Comparison of ENCODE assay signal across 24 cellular contexts in the genomic region with DNA sequence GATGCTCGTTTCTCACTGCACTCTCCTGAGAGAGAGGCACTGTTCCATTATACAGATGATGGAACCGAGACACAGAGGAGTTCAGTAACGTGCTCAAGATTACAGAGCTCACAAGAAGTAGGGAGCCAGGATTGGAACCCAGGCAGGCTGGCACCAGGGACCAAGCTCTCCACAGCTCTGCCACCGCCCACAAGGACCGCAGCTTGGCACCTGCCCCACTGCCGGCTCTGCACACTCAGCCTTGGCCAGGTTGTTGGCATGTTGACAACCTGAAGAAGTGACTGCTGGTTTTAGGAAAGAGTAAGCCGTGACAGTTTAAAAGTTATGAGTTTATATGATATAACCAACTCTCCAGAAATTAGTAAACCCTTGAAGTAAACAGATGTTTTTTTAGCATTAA. TPM values are rescaled to one million over a fixed set of nuclear protein-coding genes. Genes with fewer than 3 reads are reported as not detected.
DNase-seq lines count a peak whose midpoint lies in the region; ATAC-seq lines count a peak whose summit lies in the region.
"Had no signal": no experiment of that assay in that cellular context is flagged by ENCODE, and none has a peak within 500 bp of the region (broad histone marks: within the 10 kb centered on the region; RNA-seq: fewer than 3 reads in every experiment).

No MANE protein-coding gene starts in this region.

- peaks cover 44% of the 10 kb centered on the region for H3K36me3 ChIP-seq in CD8-positive, alpha-beta memory T cell (ENCODE audit: insufficient read depth, low read length)

- CTCF ChIA-PET in activated CD8-positive, alpha-beta memory T cell treated with anti-CD3 and anti-CD28 coated beads, Interleukin-2, amount 10 ng/mL, durations not matched to agents 7 days and 5 days (lab: Charles Lee), result interaction anchor here (1.3 to 3.8 kb wide), 3 partner anchors 7 to 178 kb away, joined by 3 to 19 read pairs (median 3); no protein-coding TSS in a partner anchor
- CTCF ChIA-PET in CD8-positive, alpha-beta memory T cell (lab: Charles Lee), result interaction anchor here (1.1 to 1.5 kb wide), 4 partner anchors 17 to 173 kb away, joined by 3 to 5 read pairs (median 3); no protein-coding TSS in a partner anchor

- H3K27ac Mint-ChIP-seq in activated CD8-positive, alpha-beta memory T cell treated with anti-CD3 and anti-CD28 coated beads, Interleukin-2, amount 10 ng/mL, durations not matched to agents 7 days and 5 days, result peak overlapping the region; percentile 57
- peak overlapping the region in 5 of 8 donors; percentile 6 to 61 (median 43) for H3K27ac Mint-ChIP-seq in CD8-positive, alpha-beta memory T cell
- H3K27ac Mint-ChIP-seq in naive thymus-derived CD8-positive, alpha-beta T cell, result peak overlapping the region in 8 of 10 donors; percentile 28 to 75 (median 50)
- H3K27ac Mint-ChIP-seq: GM23338 had no signal

- peaks cover 8% of the 10 kb centered on the region for H3K4me1 Mint-ChIP-seq in activated CD8-positive, alpha-beta memory T cell treated with anti-CD3 and anti-CD28 coated beads, Interleukin-2, amount 10 ng/mL, durations not matched to agents 7 days and 5 days
- H3K4me1 Mint-ChIP-seq in CD8-positive, alpha-beta memory T cell, result peaks cover 4 to 6% (median 5%) of the 10 kb centered on the region in 3 donors
- peaks cover 3 to 15% (median 5%) of the 10 kb centered on the region in 4 donors for H3K4me1 Mint-ChIP-seq in naive thymus-derived CD8-positive, alpha-beta T cell

- no peaks in the 10 kb centered on the region for H3K9me3 ChIP-seq in CD8-positive, alpha-beta memory T cell (ENCODE audit: low read length)
- H3K9me3 ChIP-seq: SJCRH30 had no signal

- H3K27ac ChIP-seq in CD8-positive, alpha-beta memory T cell (ENCODE audit: low read depth, low read length), result no peak overlapping the region
- H3K27ac ChIP-seq: foreskin keratinocyte, SJCRH30 had no signal

- H3K27me3 Mint-ChIP-seq in activated CD8-positive, alpha-beta memory T cell treated with anti-CD3 and anti-CD28 coated beads, Interleukin-2, amount 10 ng/mL, durations not matched to agents 7 days and 5 days, result no peaks in the 10 kb centered on the region
- no peaks in the 10 kb centered on the region for H3K27me3 Mint-ChIP-seq in CD8-positive, alpha-beta memory T cell
- no peaks in the 10 kb centered on the region for H3K27me3 Mint-ChIP-seq in naive thymus-derived CD8-positive, alpha-beta T cell

- H3K36me3 Mint-ChIP-seq in activated CD8-positive, alpha-beta memory T cell treated with anti-CD3 and anti-CD28 coated beads, Interleukin-2, amount 10 ng/mL, durations not matched to agents 7 days and 5 days, result peaks cover 53% of the 10 kb centered on the region
- peaks cover 5 to 89% (median 36%) of the 10 kb centered on the region in 3 donors for H3K36me3 Mint-ChIP-seq in CD8-positive, alpha-beta memory T cell
- peaks cover 0 to 84% (median 18%) of the 10 kb centered on the region in 3 donors for H3K36me3 Mint-ChIP-seq in naive thymus-derived CD8-positive, alpha-beta T cell

- POLR2A ChIA-PET in CD8-positive, alpha-beta memory T cell (lab: Charles Lee), result no interaction called here
- POLR2A ChIA-PET in naive thymus-derived CD8-positive, alpha-beta T cell (lab: Charles Lee), result no interaction called here

- H3K9me3 Mint-ChIP-seq in activated CD8-positive, alpha-beta memory T cell treated with anti-CD3 and anti-CD28 coated beads, Interleukin-2, amount 10 ng/mL, durations not matched to agents 7 days and 5 days (ENCODE audit: low read depth), result no peaks in the 10 kb centered on the region
- no peaks in the 10 kb centered on the region for H3K9me3 Mint-ChIP-seq in CD8-positive, alpha-beta memory T cell
- H3K9me3 Mint-ChIP-seq in naive thymus-derived CD8-positive, alpha-beta T cell, result no peaks in the 10 kb centered on the region
- H3K9me3 Mint-ChIP-seq: GM23338 had no signal

- H3K4me3 ChIP-seq in CD8-positive, alpha-beta memory T cell (ENCODE audit: low read length), result no peak overlapping the region
- H3K4me3 ChIP-seq: GM23338, SJCRH30 had no signal

- ATAC-seq in activated CD8-positive, alpha-beta memory T cell treated with anti-CD3 and anti-CD28 coated beads, Interleukin-2, amount 10 ng/mL, durations not matched to agents 7 days and 5 days, result no peak
- ATAC-seq in naive thymus-derived CD8-positive, alpha-beta T cell, result no peak
- no peak for ATAC-seq in HG02678 (IDR thresholded peaks at IDR 0.05; ENCODE audit: unreplicated experiment)
- ATAC-seq: foreskin keratinocyte, GM23338 had no signal

- no peak for DNase-seq in activated CD8-positive, alpha-beta memory T cell treated with anti-CD3 and anti-CD28 coated beads, Interleukin-2, amount 10 ng/mL, durations not matched to agents 7 days and 5 days
- no peak for DNase-seq in activated CD8-positive, alpha-beta memory T cell treated with anti-CD3 and anti-CD28 coated beads, Interleukin-2, amount 50 U/mL, for 4 hours
- no peak for DNase-seq in CD8-positive, alpha-beta memory T cell
- DNase-seq in cerebellar cortex (ENCODE audit: low spot score), result peak; percentile 51
- no peak for DNase-seq in naive thymus-derived CD8-positive, alpha-beta T cell
- DNase-seq in stimulated activated CD4-positive, alpha-beta T cell treated with anti-CD3 and anti-CD28 coated beads, Interleukin-12 subunit alpha, Interleukin-12 subunit beta, amount 100 ng/mL, for 4 hours, result no peak
- no peak for DNase-seq in glomerular visceral epithelial cell (ENCODE audit: extremely low spot score)
- DNase-seq: activated CD4-positive, alpha-beta T cell treated with anti-CD3 and anti-CD28 coated beads for 1 hour; activated naive CD4-positive, alpha-beta T cell treated with Interleukin-2 at 50 U/mL for 16 hours; effector CD4-positive, alpha-beta T cell; erythroblast; foreskin keratinocyte; hippocampal formation; Kasumi-1; mammary epithelial cell; NCI-H1092; NCI-H1930; NCI-H345; occipital lobe; SJCRH30; stimulated activated CD4-positive, alpha-beta T cell treated with anti-CD3 and anti-CD28 coated beads, Interleukin-4, amount 100 ng/mL, for 4 hours; T-helper 1 cell had no signal

- H3K4me3 Mint-ChIP-seq in activated CD8-positive, alpha-beta memory T cell treated with anti-CD3 and anti-CD28 coated beads, Interleukin-2, amount 10 ng/mL, durations not matched to agents 7 days and 5 days, result no peak overlapping the region
- no peak overlapping the region for H3K4me3 Mint-ChIP-seq in CD8-positive, alpha-beta memory T cell
- H3K4me3 Mint-ChIP-seq in naive thymus-derived CD8-positive, alpha-beta T cell, result no peak overlapping the region
- H3K4me3 Mint-ChIP-seq: GM23338 had no signal

- no peaks in the 10 kb centered on the region for H3K27me3 ChIP-seq in CD8-positive, alpha-beta memory T cell (ENCODE audit: insufficient read depth, low read length, poor library complexity, severe bottlenecking)
- H3K27me3 ChIP-seq: foreskin keratinocyte, SJCRH30 had no signal

- H3K4me1 ChIP-seq in CD8-positive, alpha-beta memory T cell (ENCODE audit: insufficient read depth, low read length), result no peaks in the 10 kb centered on the region
- H3K4me1 ChIP-seq: foreskin keratinocyte, SJCRH30 had no signal

RNA-seq across cellular contexts. Expression of gene ITM2C, which starts 48.0 kb away (rescaled TPM):
- total RNA-seq in activated CD8-positive, alpha-beta memory T cell treated with anti-CD3 and anti-CD28 coated beads, Interleukin-2, amount 10 ng/mL, durations not matched to agents 7 days and 5 days, result 100 to 1,000 TPM in 1 of 2 experiments, 10 to 100 TPM in 1; 65.1 to 115 TPM
- 10 to 100 TPM; 56.1 to 58.6 TPM for total RNA-seq in CD8-positive, alpha-beta memory T cell
- polyA plus RNA-seq in CD8-positive, alpha-beta memory T cell, result 50.1 TPM
- total RNA-seq in naive thymus-derived CD8-positive, alpha-beta T cell, result 10 to 100 TPM; 30.9 to 38.7 TPM
- 10 to 100 TPM; 35.4 to 56.7 (median 53.8) TPM for polyA plus RNA-seq in naive thymus-derived CD8-positive, alpha-beta T cell
